In the genomic region with DNA sequence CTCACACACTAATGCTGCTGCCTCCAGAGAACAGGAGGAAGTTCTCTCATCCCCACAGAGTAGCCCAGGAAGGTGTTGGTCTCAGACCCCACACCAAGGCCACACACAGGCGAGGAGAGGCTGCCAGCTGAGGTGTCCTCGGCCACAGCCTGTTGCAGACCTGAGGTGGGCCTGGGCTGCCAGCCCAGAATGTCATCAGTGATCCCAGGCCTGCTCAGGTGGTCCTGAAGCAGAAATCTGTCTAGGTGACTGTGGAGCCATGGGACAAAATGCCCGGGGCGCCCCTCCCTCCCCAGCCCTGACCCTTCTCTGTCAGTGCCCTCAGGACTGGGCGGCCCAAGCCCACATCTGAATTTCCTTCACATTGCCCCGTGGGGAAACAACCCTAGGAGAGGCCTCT, we compare ENCODE assay signal across 26 cellular contexts.
"Had no signal": no experiment of that assay in that cellular context is flagged by ENCODE, and none has a peak within 500 bp of the region (broad histone marks: within the 10 kb centered on the region; RNA-seq: fewer than 3 reads in every experiment).

No MANE protein-coding gene starts in this region.

- H3K4me3 Mint-ChIP-seq: memory B cell; mesothelial cell of epicardium; naive B cell; natural killer cell treated with Interleukin-12 subunit alpha and Interleukin-12 subunit beta and Interleukin-15 and Interleukin-18, amount 100 ng/mL, for 72 hours; neural progenitor cell; stimulated activated memory B cell treated with anti-CD40 and anti-IgM and Interleukin-4, amounts not matched to agents 10 μg/mL and 1 μg/mL and 100 μg/mL, for 72 hours; stimulated activated naive CD8-positive, alpha-beta T cell treated with anti-CD3 and anti-CD28 coated beads, Interleukin-15, Interleukin-2, amounts not matched to agents 100 ng/mL and 50 ng/mL, for 24 hours had no signal

- H3K27ac ChIP-seq: epithelial cell of prostate, gastrocnemius medialis, neural progenitor cell, psoas muscle, sigmoid colon, thoracic aorta, tibial nerve, upper lobe of right lung, uterus had no signal

- FAIRE-seq: colon, keratinocyte had no signal

- H3K27me3 Mint-ChIP-seq: memory B cell; naive B cell; natural killer cell treated with Interleukin-12 subunit alpha and Interleukin-12 subunit beta and Interleukin-15 and Interleukin-18, amount 100 ng/mL, for 72 hours; stimulated activated memory B cell treated with anti-CD40 and anti-IgM and Interleukin-4, amounts not matched to agents 10 μg/mL and 1 μg/mL and 100 μg/mL, for 72 hours; stimulated activated naive CD8-positive, alpha-beta T cell treated with anti-CD3 and anti-CD28 coated beads, Interleukin-15, Interleukin-2, amounts not matched to agents 100 ng/mL and 50 ng/mL, for 24 hours had no signal

- H3K27ac Mint-ChIP-seq: memory B cell; mesothelial cell of epicardium; natural killer cell treated with Interleukin-12 subunit alpha and Interleukin-12 subunit beta and Interleukin-15 and Interleukin-18, amount 100 ng/mL, for 72 hours; neural progenitor cell; stimulated activated naive CD8-positive, alpha-beta T cell treated with anti-CD3 and anti-CD28 coated beads, Interleukin-15, Interleukin-2, amounts not matched to agents 100 ng/mL and 50 ng/mL, for 24 hours had no signal

- ATAC-seq: esophagus mucosa; gastrocnemius medialis; mucosa of descending colon; natural killer cell treated with Interleukin-12 subunit alpha and Interleukin-12 subunit beta and Interleukin-15 and Interleukin-18, amount 100 ng/mL, for 72 hours; psoas muscle; right cardiac atrium; stimulated activated memory B cell treated with anti-CD40 and anti-IgM and Interleukin-4, amounts not matched to agents 10 μg/mL and 1 μg/mL and 100 μg/mL, for 72 hours; upper lobe of right lung had no signal

- H3K36me3 ChIP-seq: gastrocnemius medialis, neural progenitor cell, uterus had no signal

- H3K27me3 ChIP-seq: dorsolateral prefrontal cortex, gastrocnemius medialis, neural progenitor cell, sigmoid colon, tibial nerve, upper lobe of right lung, uterus had no signal

- DNase-seq: dorsolateral prefrontal cortex; effector CD4-positive, alpha-beta T cell; foreskin fibroblast; gastrocnemius medialis; head of caudate nucleus; naive B cell; right cardiac atrium; sigmoid colon; stimulated activated CD4-positive, alpha-beta T cell treated with anti-CD3 and anti-CD28 coated beads, Interleukin-4, amount 100 ng/mL, for 4 hours; upper lobe of right lung; uterus had no signal

- H3K4me3 ChIP-seq: dorsolateral prefrontal cortex, gastrocnemius medialis, lung, mucosa of descending colon, neural progenitor cell, psoas muscle, sigmoid colon, thoracic aorta, tibial nerve, upper lobe of right lung, uterus had no signal

- H3K36me3 Mint-ChIP-seq: naive B cell; natural killer cell treated with Interleukin-12 subunit alpha and Interleukin-12 subunit beta and Interleukin-15 and Interleukin-18, amount 100 ng/mL, for 72 hours had no signal

- H3K4me1 Mint-ChIP-seq: stimulated activated memory B cell treated with anti-CD40 and anti-IgM and Interleukin-4, amounts not matched to agents 10 μg/mL and 1 μg/mL and 100 μg/mL, for 72 hours had no signal

- H3K4me1 ChIP-seq: gastrocnemius medialis, psoas muscle, sigmoid colon, upper lobe of right lung, uterus had no signal

- H3K9me3 ChIP-seq: gastrocnemius medialis, mucosa of descending colon, psoas muscle, sigmoid colon, thoracic aorta, tibial nerve, upper lobe of right lung, uterus had no signal

- H3K9me3 Mint-ChIP-seq: memory B cell; naive B cell; natural killer cell treated with Interleukin-12 subunit alpha and Interleukin-12 subunit beta and Interleukin-15 and Interleukin-18, amount 100 ng/mL, for 72 hours; neural progenitor cell; stimulated activated memory B cell treated with anti-CD40 and anti-IgM and Interleukin-4, amounts not matched to agents 10 μg/mL and 1 μg/mL and 100 μg/mL, for 72 hours; stimulated activated naive CD8-positive, alpha-beta T cell treated with anti-CD3 and anti-CD28 coated beads, Interleukin-15, Interleukin-2, amounts not matched to agents 100 ng/mL and 50 ng/mL, for 24 hours had no signal

- H3K9ac ChIP-seq: neural progenitor cell had no signal
